17 cellular contexts compared by ENCODE assay signal in genomic region chr11:69385832-69386415, GRCh38.
"Had no signal": no experiment of that assay in that cellular context is flagged by ENCODE, and none has a peak within 500 bp of the region (broad histone marks: within the 10 kb centered on the region; RNA-seq: fewer than 3 reads in every experiment).

No MANE protein-coding gene starts in this region.

- H2AFZ ChIP-seq: parathyroid adenoma had no signal

- H3K4me1 Mint-ChIP-seq: activated naive CD8-positive, alpha-beta T cell treated with anti-CD3 and anti-CD28 coated beads for 36 hours had no signal

- H3K36me3 ChIP-seq: brain microvascular endothelial cell, lower lobe of right lung, upper lobe of left lung had no signal

- H3K27me3 ChIP-seq: brain microvascular endothelial cell, upper lobe of left lung had no signal

- H3K36me3 Mint-ChIP-seq: stimulated activated effector memory CD8-positive, alpha-beta T cell treated with anti-CD3 and anti-CD28 coated beads, Interleukin-12 subunit alpha, Interleukin-12 subunit beta, amount 100 ng/mL, for 72 hours; T-cell had no signal

- H3K27me3 Mint-ChIP-seq: activated naive CD8-positive, alpha-beta T cell treated with anti-CD3 and anti-CD28 coated beads for 36 hours had no signal

- H3K4me3 ChIP-seq: lower lobe of right lung, upper lobe of left lung had no signal

- H3K27ac ChIP-seq: brain microvascular endothelial cell, epithelial cell of prostate, lower lobe of right lung, parathyroid adenoma, upper lobe of left lung had no signal

- H3K9ac ChIP-seq: parathyroid adenoma had no signal

- ATAC-seq: lower lobe of right lung; stimulated activated effector memory CD8-positive, alpha-beta T cell treated with anti-CD3 and anti-CD28 coated beads, Interleukin-12 subunit alpha, Interleukin-12 subunit beta, amount 100 ng/mL, for 72 hours; T-cell had no signal

- H3K79me2 ChIP-seq: parathyroid adenoma had no signal

- H3K4me3 Mint-ChIP-seq: activated naive CD8-positive, alpha-beta T cell treated with anti-CD3 and anti-CD28 coated beads for 36 hours; dendritic cell treated with granulocyte-macrophage colony-stimulating factor and Interleukin-4, amounts not matched to agents 40 ng/mL and 50 ng/mL, for 4 days; stimulated activated effector memory CD8-positive, alpha-beta T cell treated with anti-CD3 and anti-CD28 coated beads, Interleukin-12 subunit alpha, Interleukin-12 subunit beta, amount 100 ng/mL, for 72 hours; T-cell had no signal

- H3K4me1 ChIP-seq: lower lobe of right lung, parathyroid adenoma had no signal

- H3K27ac Mint-ChIP-seq: activated naive CD8-positive, alpha-beta T cell treated with anti-CD3 and anti-CD28 coated beads for 36 hours; dendritic cell treated with granulocyte-macrophage colony-stimulating factor and Interleukin-4, amounts not matched to agents 40 ng/mL and 50 ng/mL, for 4 days; stimulated activated effector memory CD8-positive, alpha-beta T cell treated with anti-CD3 and anti-CD28 coated beads, Interleukin-12 subunit alpha, Interleukin-12 subunit beta, amount 100 ng/mL, for 72 hours; T-cell had no signal

- DNase-seq: activated CD4-positive, alpha-beta T cell treated with anti-CD3 and anti-CD28 coated beads, Interleukin-2, amount 50 U/mL, for 48 hours; activated CD8-positive, alpha-beta memory T cell treated with anti-CD3 and anti-CD28 coated beads, Interleukin-2, amount 50 U/mL, for 4 hours; activated naive CD8-positive, alpha-beta T cell treated with anti-CD3 and anti-CD28 coated beads for 36 hours; anterior cingulate cortex; brain microvascular endothelial cell; effector memory CD4-positive, alpha-beta T cell; foreskin melanocyte; lower lobe of right lung; midbrain; retina; T-helper 9 cell; upper lobe of left lung had no signal
